Comparison of ENCODE assay signal across 23 cellular contexts in genomic region chr5:177443144-177443983, GRCh38. TPM values are rescaled to one million over a fixed set of nuclear protein-coding genes. Genes with fewer than 3 reads are reported as not detected.
DNase-seq lines count a peak whose midpoint lies in the region; ATAC-seq, FAIRE-seq and TF ChIP-seq lines count a peak whose summit lies in the region.
"Had no signal": no experiment of that assay in that cellular context is flagged by ENCODE, and none has a peak within 500 bp of the region (broad histone marks: within the 10 kb centered on the region; RNA-seq: fewer than 3 reads in every experiment).

No MANE protein-coding gene starts in this region.

- no peaks in the 10 kb centered on the region for H3K9me3 Mint-ChIP-seq in effector memory CD8-positive, alpha-beta T cell
- no peaks in the 10 kb centered on the region for H3K9me3 Mint-ChIP-seq in type B pancreatic cell

- no peaks in the 10 kb centered on the region for H3K79me2 ChIP-seq in OCI-LY7 (ENCODE audit: insufficient read depth, low read depth, low read length)

- no peaks in the 10 kb centered on the region for H3K27me3 Mint-ChIP-seq in effector memory CD8-positive, alpha-beta T cell
- H3K27me3 Mint-ChIP-seq in type B pancreatic cell: peaks cover 22% of the 10 kb centered on the region

- BruUV-seq in OCI-LY7 (replicated peaks; lab: Mats Ljungman, UMichigan): no TSS peak

- peak; percentile 3 for DNase-seq in stimulated activated CD4-positive, alpha-beta T cell treated with anti-CD3 and anti-CD28 coated beads, Interleukin-1b, Interleukin-23, amount 100 ng/mL, for 48 hours
- DNase-seq in stimulated activated CD4-positive, alpha-beta T cell treated with anti-CD3 and anti-CD28 coated beads, Interleukin-2, amount 100 ng/mL, for 24 hours: no peak
- peak; percentile 25 for DNase-seq in OCI-LY7 (ENCODE audit: low spot score)
- no peak for DNase-seq in effector memory CD8-positive, alpha-beta T cell
- no peak for DNase-seq in type B pancreatic cell (ENCODE audit: extremely low spot score, unreplicated experiment)
- no peak for DNase-seq in GM12892 (ENCODE audit: insufficient read length)
- DNase-seq: activated gamma-delta T cell treated with Interleukin-2 at 50 U/mL for 16 hours; DMS79; effector CD4-positive, alpha-beta T cell; GM23248; heart right ventricle; NCI-H1694 treated with DMSO at 0.1 percent for 48 hours; posterior cingulate gyrus; SJCRH30 had no signal

- intact Hi-C loops in OCI-LY7 (cut with micrococcal nuclease; ENCODE audit: unreplicated experiment): no loop called here

- no peak overlapping the region for H3K4me3 ChIP-seq in OCI-LY7 (ENCODE audit: low read depth, low read length, poor library complexity, severe bottlenecking)
- H3K4me3 ChIP-seq: GM23248, heart right ventricle, SJCRH30 had no signal

- no peak; the same call in 1 of the 2 replicates for TF ChIP-seq POLR2A in GM12892 (IDR thresholded peaks at IDR 0.05; ENCODE audit: low read depth, low read length)

- peaks cover 44 to 49% of the 10 kb centered on the region in 2 donors for H3K4me1 Mint-ChIP-seq in effector memory CD8-positive, alpha-beta T cell (ENCODE audit: low read depth in 2 of 2)
- H3K4me1 Mint-ChIP-seq in type B pancreatic cell (ENCODE audit: unreplicated experiment): peaks cover 19% of the 10 kb centered on the region

- peaks cover 34% of the 10 kb centered on the region for H3K4me1 ChIP-seq in OCI-LY7 (ENCODE audit: insufficient read depth, low read length, poor library complexity, severe bottlenecking)

- no peaks in the 10 kb centered on the region for H3K9me2 ChIP-seq in OCI-LY7 (ENCODE audit: insufficient read depth, low read length)

- CTCF ChIA-PET in OCI-LY7 (lab: Charles Lee; ENCODE audit: unreplicated experiment): no interaction called here

- no peaks in the 10 kb centered on the region for H3K9me3 ChIP-seq in OCI-LY7 (ENCODE audit: low read length)
- H3K9me3 ChIP-seq: heart right ventricle, SJCRH30 had no signal

- ATAC-seq in effector memory CD8-positive, alpha-beta T cell (replicated peaks): no peak
- ATAC-seq in GM19035 (IDR thresholded peaks at IDR 0.05; ENCODE audit: unreplicated experiment) (no peak), GM18517 (IDR thresholded peaks at IDR 0.05; ENCODE audit: unreplicated experiment) (no peak)

- H3K27ac Mint-ChIP-seq in effector memory CD8-positive, alpha-beta T cell: peak overlapping the region; percentile 92 to 97
- H3K27ac Mint-ChIP-seq in type B pancreatic cell: peak overlapping the region; percentile 39

- peaks cover 75% of the 10 kb centered on the region for H3K36me3 Mint-ChIP-seq in effector memory CD8-positive, alpha-beta T cell (ENCODE audit: insufficient read depth)
- peaks cover 11% of the 10 kb centered on the region for H3K36me3 Mint-ChIP-seq in type B pancreatic cell

- H3K4me3 Mint-ChIP-seq in effector memory CD8-positive, alpha-beta T cell: peak overlapping the region in 1 of 2 donors; percentile 33
- H3K4me3 Mint-ChIP-seq in type B pancreatic cell: no peak overlapping the region

- POLR2A ChIA-PET in OCI-LY7 (lab: Charles Lee): interaction anchor here (0.7 kb wide), 1 partner anchor 16 kb away, joined by 3 read pairs; no protein-coding TSS in a partner anchor

- H2AFZ ChIP-seq in OCI-LY7 (ENCODE audit: low read length): no peak overlapping the region
- H2AFZ ChIP-seq: GM23248 had no signal

- FAIRE-seq in GM12892 (lab: Jason Lieb, UNC): no peak
- FAIRE-seq: bronchial epithelial cell had no signal

- peaks cover 40% of the 10 kb centered on the region for H3K36me3 ChIP-seq in OCI-LY7 (ENCODE audit: insufficient read depth, low read length)

- H3K4me2 ChIP-seq in OCI-LY7 (ENCODE audit: low read length): no peak overlapping the region

- no peak overlapping the region for H3K27ac ChIP-seq in OCI-LY7 (ENCODE audit: low read depth, low read length, poor library complexity, severe bottlenecking)
- H3K27ac ChIP-seq: GM23248, heart right ventricle, SJCRH30 had no signal

- TF ChIP-seq CTCF in OCI-LY7 (conservative IDR thresholded peaks at IDR 0.05; ENCODE audit: low read length) (no peak), type B pancreatic cell (conservative IDR thresholded peaks at IDR 0.05) (no peak)

- H4K20me1 ChIP-seq in OCI-LY7 (ENCODE audit: insufficient read depth, low read length): no peaks in the 10 kb centered on the region

RNA-seq across cellular contexts. Expression of gene PRR7, which starts 3.2 kb away (rescaled TPM):
- total RNA-seq in OCI-LY7 (2014; rRNA removed; shearing (Covaris generic)): 7.0 and 13.6 TPM in 2 replicates
- total RNA-seq in OCI-LY7 (2022) (12.5 and 12.8 TPM in 2 replicates), type B pancreatic cell (ENCODE audit: low replicate concordance) (5.9 and 8.8 TPM in 2 replicates)
- polyA plus RNA-seq in GM12892 (2012; ENCODE audit: missing spikeins): 0.34 TPM

RNA-seq across cellular contexts. Expression of gene GRK6, which starts 16.9 kb away (rescaled TPM):
- total RNA-seq in OCI-LY7 (2014; rRNA removed; shearing (Covaris generic)): 43.4 and 46.2 TPM in 2 replicates
- total RNA-seq in OCI-LY7 (2022): 99.4 and 102 TPM in 2 replicates
- 46.1 and 47.3 TPM in 2 replicates for total RNA-seq in type B pancreatic cell (ENCODE audit: low replicate concordance)
- 26.9 TPM for polyA plus RNA-seq in GM12892 (2012; ENCODE audit: missing spikeins)

RNA-seq across cellular contexts. Expression of gene DBN1, which starts 30.1 kb away (rescaled TPM):
- 11.7 and 17.4 TPM in 2 replicates for total RNA-seq in OCI-LY7 (2014; rRNA removed; shearing (Covaris generic))
- total RNA-seq in OCI-LY7 (2022) (21.3 and 22.0 TPM in 2 replicates), type B pancreatic cell (ENCODE audit: low replicate concordance) (200 and 269 TPM in 2 replicates)
- 6.8 TPM for polyA plus RNA-seq in GM12892 (2012; ENCODE audit: missing spikeins)

RNA-seq across cellular contexts. Expression of gene F12, which starts 34.0 kb away (rescaled TPM):
- total RNA-seq in OCI-LY7 (2014; rRNA removed; shearing (Covaris generic)): 1.2 TPM in 1 of 2 replicates, not detected in the other
- total RNA-seq in OCI-LY7 (2022) (3.0 and 3.8 TPM in 2 replicates), type B pancreatic cell (ENCODE audit: low replicate concordance) (3.2 and 5.7 TPM in 2 replicates)
- 0.74 TPM for polyA plus RNA-seq in GM12892 (2012; ENCODE audit: missing spikeins)

RNA-seq across cellular contexts. Expression of gene PFN3, which starts 42.9 kb away (rescaled TPM):
- not detected in 2 replicates for total RNA-seq in OCI-LY7 (2014; rRNA removed; shearing (Covaris generic))
- not detected in 2 replicates for total RNA-seq in OCI-LY7 (2022)
- total RNA-seq in type B pancreatic cell (ENCODE audit: low replicate concordance): not detected in 2 replicates
- polyA plus RNA-seq in GM12892 (2012; ENCODE audit: missing spikeins): not detected
- total RNA-seq: bronchial epithelial cell, GM23248, heart right ventricle, kidney epithelial cell, M059J, mononuclear cell, NCI-H460, SJCRH30, subcutaneous adipose tissue had no signal
- polyA plus RNA-seq: BJ, GM23248, heart right ventricle had no signal

Comparison
In these comparisons a context has a peak if more than half of its experiments do, and no peak if none do; other contexts are left out.
1. DNase-seq: peak in stimulated activated CD4-positive, alpha-beta T cell treated with anti-CD3 and anti-CD28 coated beads, Interleukin-1b, Interleukin-23, amount 100 ng/mL, for 48 hours (single experiment) and OCI-LY7 (single experiment); none in stimulated activated CD4-positive, alpha-beta T cell treated with anti-CD3 and anti-CD28 coated beads, Interleukin-2, amount 100 ng/mL, for 24 hours (0 of 2), effector memory CD8-positive, alpha-beta T cell (0 of 3), type B pancreatic cell (single experiment) and GM12892 (single experiment).